Comparison of ENCODE assay signal across 9 cellular contexts in the genomic region with DNA sequence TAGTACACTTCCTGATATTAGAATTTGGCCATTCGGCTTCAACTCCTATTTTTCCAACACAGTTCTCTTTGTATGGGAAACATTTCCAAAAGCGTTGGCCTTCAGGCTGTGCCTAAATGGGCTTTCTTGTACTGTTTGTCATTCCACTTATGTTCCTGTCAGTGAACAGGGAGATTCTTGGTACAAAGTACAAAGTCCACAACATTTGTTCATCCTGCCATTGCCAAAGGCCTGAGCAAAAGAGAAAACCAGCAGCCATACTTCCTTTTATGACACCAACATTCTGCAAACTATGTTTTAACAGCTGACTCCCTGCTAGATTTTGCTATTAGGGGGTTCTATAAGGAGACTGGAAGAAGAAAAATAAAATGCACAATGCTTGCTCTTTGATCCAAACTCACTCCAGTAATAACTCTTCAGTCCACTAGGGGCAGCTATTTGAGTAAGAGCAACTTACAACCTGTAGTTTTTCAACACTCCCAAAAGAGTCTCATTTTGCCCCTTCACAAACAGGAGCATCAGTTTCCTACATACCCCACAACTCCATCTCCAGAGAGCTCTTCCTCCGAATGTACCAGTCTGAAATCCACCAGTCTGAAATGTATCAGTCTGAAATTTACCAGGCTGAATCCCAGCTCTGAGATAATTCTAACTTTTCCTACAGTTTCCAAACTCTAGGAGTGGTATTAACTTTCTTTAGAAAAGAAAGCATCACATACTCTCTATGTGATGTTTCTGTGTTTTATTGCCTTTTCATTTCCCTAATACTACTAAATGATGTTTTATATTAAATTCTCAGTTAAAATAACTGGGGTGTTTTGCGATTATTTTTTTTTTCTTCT.
DNase-seq lines count a peak whose midpoint lies in the region; ATAC-seq and TF ChIP-seq lines count a peak whose summit lies in the region.
"Had no signal": no experiment of that assay in that cellular context is flagged by ENCODE, and none has a peak within 500 bp of the region (broad histone marks: within the 10 kb centered on the region; RNA-seq: fewer than 3 reads in every experiment).

No MANE protein-coding gene starts in this region.

- no peak overlapping the region for H3K4me2 ChIP-seq in SK-N-SH

- H4K20me1 ChIP-seq in SK-N-SH (ENCODE audit: insufficient read depth) = no peaks in the 10 kb centered on the region

- H3K27ac ChIP-seq in SK-N-SH (ENCODE audit: low read depth in 2 of 2, low read length in 1 of 2) (no peak overlapping the region), liver (ENCODE audit: low read depth in 1 of 2, low read length in 2 of 2) (no peak overlapping the region)

- H3F3A ChIP-seq in SK-N-SH (replicated peaks; ENCODE audit: insufficient read depth) = no peaks in the 10 kb centered on the region

- no peak for TF ChIP-seq EP300 in SK-N-SH (IDR thresholded peaks at IDR 0.05; ENCODE audit: borderline replicate concordance in 1 of 2, low read depth in 1 of 2, low read length in 1 of 2)

- no peaks in the 10 kb centered on the region for H3K9me3 ChIP-seq in SK-N-SH
- no peaks in the 10 kb centered on the region for H3K9me3 ChIP-seq in liver (ENCODE audit: control insufficient read depth in 4 of 4, low read length in 3 of 4)

- H3K36me3 ChIP-seq in SK-N-SH (replicated peaks in 1 of 2; ENCODE audit: control insufficient read depth in 1 of 2, insufficient read depth in 2 of 2, low read length in 1 of 2) (no peaks in the 10 kb centered on the region), liver (ENCODE audit: control insufficient read depth in 4 of 4, insufficient read depth in 3 of 4, low read depth in 1 of 4, low read length in 3 of 4) (no peaks in the 10 kb centered on the region)

- CTCF ChIA-PET in GM10248 (lab: Yijun Ruan, JAX) = interaction anchor here (0.7 to 1.7 kb wide), 7 partner anchors 10 to 34 kb away, joined by 3 to 7 read pairs (median 3); no protein-coding TSS in a partner anchor
- CTCF ChIA-PET in SK-N-SH (lab: Yijun Ruan, JAX) = interaction anchor here (0.6 to 3.1 kb wide), 14 partner anchors 11 to 109 kb away, joined by 3 to 23 read pairs (median 3); no protein-coding TSS in a partner anchor

- ATAC-seq in HG02623 (IDR thresholded peaks at IDR 0.05; ENCODE audit: unreplicated experiment) (peak; percentile 78), GM21447 (IDR thresholded peaks at IDR 0.05; ENCODE audit: unreplicated experiment) (no peak), GM19452 (IDR thresholded peaks at IDR 0.05; ENCODE audit: unreplicated experiment) (no peak)

- DNase-seq in GM10248 (ENCODE audit: extremely low spot score) = peak; percentile 12
- DNase-seq in SK-N-SH = peak; percentile 20
- no peak for DNase-seq in activated T-cell treated with anti-CD3 and anti-CD28 coated beads, Interleukin-2, amount 50 U/mL, for 1 hour
- no peak for DNase-seq in Ammon's horn (ENCODE audit: low spot score)
- DNase-seq: caudate nucleus had no signal

- H3K9ac ChIP-seq in SK-N-SH = no peak overlapping the region
- no peak overlapping the region for H3K9ac ChIP-seq in liver (ENCODE audit: low read depth in 1 of 2, low read length in 2 of 2)

- TF ChIP-seq CTCF in GM10248 (IDR thresholded peaks at IDR 0.05; ENCODE audit: control extremely low read depth, extremely low read depth, low read depth, missing control alignments) = peak; percentile 28
- TF ChIP-seq CTCF in SK-N-SH (IDR thresholded peaks at IDR 0.05) = peak; percentile 68
- peak; percentile 18 for TF ChIP-seq CTCF in liver (IDR thresholded peaks at IDR 0.05; ENCODE audit: low read depth, low read length, missing input control)

- 18% methylated on average over 4 of the region's 4 CpGs for WGBS in SK-N-SH (ENCODE audit: low lambda C conversion rate)
- WGBS in liver = 69% methylated on average over 4 of the region's 4 CpGs

- H3K79me2 ChIP-seq in SK-N-SH (ENCODE audit: insufficient read depth) = no peaks in the 10 kb centered on the region

- H3K9me2 ChIP-seq in SK-N-SH = no peaks in the 10 kb centered on the region

- POLR2A ChIA-PET in GM10248 (lab: Yijun Ruan, JAX) (no interaction called here), SK-N-SH (lab: Yijun Ruan, JAX) (no interaction called here)

- no peaks in the 10 kb centered on the region for H3K27me3 ChIP-seq in SK-N-SH (ENCODE audit: insufficient read depth)
- H3K27me3 ChIP-seq in liver (ENCODE audit: control insufficient read depth in 4 of 4, insufficient read depth in 4 of 4, low read length in 3 of 4) = no peaks in the 10 kb centered on the region

- TF ChIP-seq RAD21 in SK-N-SH (IDR thresholded peaks at IDR 0.05; ENCODE audit: low read length) (no peak), liver (IDR thresholded peaks at IDR 0.05) (peak in 1 of 2 donors; percentile 34)

- H3K4me3 ChIP-seq in SK-N-SH (ENCODE audit: low read depth in 2 of 2, low read length in 1 of 2) (no peak overlapping the region; a peak in 1 of 4 replicates), liver (ENCODE audit: low read depth in 1 of 3, low read length in 3 of 3) (no peak overlapping the region)

- H3K4me1 ChIP-seq in SK-N-SH (ENCODE audit: control insufficient read depth in 1 of 2, insufficient read depth in 2 of 2, low read depth in 1 of 2, low read length in 1 of 2) (no peaks in the 10 kb centered on the region), liver (ENCODE audit: control insufficient read depth in 4 of 4, insufficient read depth in 4 of 4, low read length in 3 of 4) (no peaks in the 10 kb centered on the region)

- no peak overlapping the region for H2AFZ ChIP-seq in SK-N-SH (ENCODE audit: low read depth)

TF ChIP-seq in SK-N-SH, 30 proteins besides CTCF, POLR2A, EP300 and RAD21 (continues in another document):
- TF ChIP-seq, protein P1, sequence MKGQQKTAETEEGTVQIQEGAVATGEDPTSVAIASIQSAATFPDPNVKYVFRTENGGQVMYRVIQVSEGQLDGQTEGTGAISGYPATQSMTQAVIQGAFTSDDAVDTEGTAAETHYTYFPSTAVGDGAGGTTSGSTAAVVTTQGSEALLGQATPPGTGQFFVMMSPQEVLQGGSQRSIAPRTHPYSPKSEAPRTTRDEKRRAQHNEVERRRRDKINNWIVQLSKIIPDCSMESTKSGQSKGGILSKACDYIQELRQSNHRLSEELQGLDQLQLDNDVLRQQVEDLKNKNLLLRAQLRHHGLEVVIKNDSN (IDR thresholded peaks at IDR 0.05; ENCODE audit: borderline replicate concordance, low read depth) = no peak
- TF ChIP-seq, protein P2, sequence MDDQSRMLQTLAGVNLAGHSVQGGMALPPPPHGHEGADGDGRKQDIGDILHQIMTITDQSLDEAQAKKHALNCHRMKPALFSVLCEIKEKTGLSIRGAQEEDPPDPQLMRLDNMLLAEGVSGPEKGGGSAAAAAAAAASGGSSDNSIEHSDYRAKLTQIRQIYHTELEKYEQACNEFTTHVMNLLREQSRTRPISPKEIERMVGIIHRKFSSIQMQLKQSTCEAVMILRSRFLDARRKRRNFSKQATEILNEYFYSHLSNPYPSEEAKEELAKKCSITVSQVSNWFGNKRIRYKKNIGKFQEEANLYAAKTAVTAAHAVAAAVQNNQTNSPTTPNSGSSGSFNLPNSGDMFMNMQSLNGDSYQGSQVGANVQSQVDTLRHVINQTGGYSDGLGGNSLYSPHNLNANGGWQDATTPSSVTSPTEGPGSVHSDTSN (IDR thresholded peaks at IDR 0.05) = no peak
- TF ChIP-seq NRF1 (IDR thresholded peaks at IDR 0.05; ENCODE audit: low read depth, low read length) = no peak
- TF ChIP-seq, protein P3, sequence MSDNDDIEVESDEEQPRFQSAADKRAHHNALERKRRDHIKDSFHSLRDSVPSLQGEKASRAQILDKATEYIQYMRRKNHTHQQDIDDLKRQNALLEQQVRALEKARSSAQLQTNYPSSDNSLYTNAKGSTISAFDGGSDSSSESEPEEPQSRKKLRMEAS (IDR thresholded peaks at IDR 0.05; ENCODE audit: low read depth) = no peak
- no peak for TF ChIP-seq MXI1 (IDR thresholded peaks at IDR 0.05; ENCODE audit: low read depth, low read length)
- no peak for TF ChIP-seq POLR2AphosphoS5 (IDR thresholded peaks at IDR 0.05; ENCODE audit: low read depth, low read length)
- TF ChIP-seq YY1 (IDR thresholded peaks at IDR 0.05; ENCODE audit: low read depth) = no peak
- TF ChIP-seq MEF2A (IDR thresholded peaks at IDR 0.05; ENCODE audit: borderline replicate concordance, low read depth) = no peak
- no peak for TF ChIP-seq RXRA (IDR thresholded peaks at IDR 0.05; ENCODE audit: borderline replicate concordance, low read depth)
- no peak for TF ChIP-seq EZH2phosphoT487 (IDR thresholded peaks at IDR 0.05; ENCODE audit: borderline replicate concordance, low read depth)

TF ChIP-seq in liver, 16 proteins besides CTCF, POLR2A, EP300 and RAD21 (continues in another document):
- TF ChIP-seq FOXA2 (IDR thresholded peaks at IDR 0.05) (no peak), TAF1 (conservative IDR thresholded peaks at IDR 0.05) (no peak), RXRA (IDR thresholded peaks at IDR 0.05) (peak; percentile 26), YY1 (IDR thresholded peaks at IDR 0.05) (peak; percentile 54), HNF4G (IDR thresholded peaks at IDR 0.05) (peak; percentile 90), NR2F2 (IDR thresholded peaks at IDR 0.05) (no peak), FOXA1 (IDR thresholded peaks at IDR 0.05) (no peak), EGR1 (IDR thresholded peaks at IDR 0.05; ENCODE audit: low read depth in 2 of 2) (no peak), SP1 (IDR thresholded peaks at IDR 0.05) (peak; percentile 90), GABPA (IDR thresholded peaks at IDR 0.05 in 1 of 2, conservative IDR thresholded peaks at IDR 0.05 in 1 of 2) (no peak), JUND (IDR thresholded peaks at IDR 0.05) (no peak)
- TF ChIP-seq, protein P4, sequence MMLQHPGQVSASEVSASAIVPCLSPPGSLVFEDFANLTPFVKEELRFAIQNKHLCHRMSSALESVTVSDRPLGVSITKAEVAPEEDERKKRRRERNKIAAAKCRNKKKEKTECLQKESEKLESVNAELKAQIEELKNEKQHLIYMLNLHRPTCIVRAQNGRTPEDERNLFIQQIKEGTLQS (IDR thresholded peaks at IDR 0.05) = no peak
- TF ChIP-seq, protein P5, sequence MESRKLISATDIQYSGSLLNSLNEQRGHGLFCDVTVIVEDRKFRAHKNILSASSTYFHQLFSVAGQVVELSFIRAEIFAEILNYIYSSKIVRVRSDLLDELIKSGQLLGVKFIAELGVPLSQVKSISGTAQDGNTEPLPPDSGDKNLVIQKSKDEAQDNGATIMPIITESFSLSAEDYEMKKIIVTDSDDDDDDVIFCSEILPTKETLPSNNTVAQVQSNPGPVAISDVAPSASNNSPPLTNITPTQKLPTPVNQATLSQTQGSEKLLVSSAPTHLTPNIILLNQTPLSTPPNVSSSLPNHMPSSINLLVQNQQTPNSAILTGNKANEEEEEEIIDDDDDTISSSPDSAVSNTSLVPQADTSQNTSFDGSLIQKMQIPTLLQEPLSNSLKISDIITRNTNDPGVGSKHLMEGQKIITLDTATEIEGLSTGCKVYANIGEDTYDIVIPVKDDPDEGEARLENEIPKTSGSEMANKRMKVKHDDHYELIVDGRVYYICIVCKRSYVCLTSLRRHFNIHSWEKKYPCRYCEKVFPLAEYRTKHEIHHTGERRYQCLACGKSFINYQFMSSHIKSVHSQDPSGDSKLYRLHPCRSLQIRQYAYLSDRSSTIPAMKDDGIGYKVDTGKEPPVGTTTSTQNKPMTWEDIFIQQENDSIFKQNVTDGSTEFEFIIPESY (IDR thresholded peaks at IDR 0.05) = no peak

Comparison
In these comparisons a context has a peak if more than half of its experiments do, and no peak if none do; other contexts are left out.
1. DNase-seq: peak in GM10248 (single experiment) and SK-N-SH (single experiment); none in activated T-cell treated with anti-CD3 and anti-CD28 coated beads, Interleukin-2, amount 50 U/mL, for 1 hour (single experiment) and Ammon's horn (single experiment).
2. CTCF ChIP-seq: peak in every context shown above with its lines; median percentile 68 in SK-N-SH; 28 in GM10248; 18 in liver.